In the genomic region with DNA sequence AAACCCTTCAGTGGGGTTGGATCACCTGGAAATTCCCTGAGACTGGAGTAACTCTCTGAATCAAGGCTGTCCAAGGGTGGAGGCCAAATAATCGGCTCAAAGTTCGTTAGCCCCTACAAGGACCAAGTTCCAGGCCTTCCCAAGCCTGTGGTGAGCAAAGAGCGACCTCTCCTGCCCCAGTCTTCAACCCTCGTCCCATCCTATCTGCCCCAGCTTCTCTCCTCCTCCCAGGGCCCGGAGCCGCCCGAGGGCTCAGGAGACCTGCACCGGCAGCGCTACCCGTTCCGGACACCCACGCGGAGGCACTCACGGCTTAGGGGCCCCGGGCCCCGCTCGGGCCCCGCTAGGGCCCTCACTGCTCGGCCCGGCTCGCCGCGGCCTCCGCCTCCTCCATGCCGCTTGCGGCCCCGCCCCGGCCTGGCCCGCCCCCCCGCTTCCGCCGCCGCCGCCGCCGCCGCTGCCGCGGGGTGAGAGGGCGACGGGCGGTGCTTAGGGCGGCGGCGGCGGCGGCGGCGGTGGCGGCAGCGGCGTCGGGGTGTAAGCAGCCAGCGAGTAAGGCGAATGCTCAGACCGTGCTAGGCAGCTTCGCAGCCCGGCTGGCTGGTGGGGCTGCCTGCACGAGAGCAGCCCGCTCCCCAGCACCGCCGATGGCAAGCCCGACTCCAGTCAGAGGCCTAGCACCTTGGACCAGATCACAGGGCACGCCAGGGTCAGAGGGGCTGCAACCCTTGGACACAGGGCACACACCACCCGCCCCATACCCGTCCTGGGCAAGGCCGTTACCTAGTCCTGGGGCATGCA, we compare ENCODE assay signal across 8 cellular contexts. TPM values are rescaled to one million over a fixed set of nuclear protein-coding genes. Genes with fewer than 3 reads are reported as not detected.
DNase-seq lines count a peak whose midpoint lies in the region; ATAC-seq and TF ChIP-seq lines count a peak whose summit lies in the region.

Gene POMGNT1, minus strand, starts transcription at position 409 of the 801 bp plus-strand sequence. CDS start 613 bp downstream, outside the sequence.

- ATAC-seq in GM21786 (IDR thresholded peaks at IDR 0.05; ENCODE audit: unreplicated experiment): peak; percentile 84
- peak; percentile 95 for ATAC-seq in T-helper 17 cell
- peak; percentile 89 for ATAC-seq in aorta (ENCODE audit: low FRiP score)

- peaks cover 0 to 38% of the 10 kb centered on the region in 2 donors for H3K4me1 ChIP-seq in right atrium auricular region
- H3K4me1 ChIP-seq in aorta (ENCODE audit: control insufficient read depth in 1 of 2, insufficient read depth in 2 of 2, low read length in 2 of 2): peaks cover 0 to 7% of the 10 kb centered on the region in 2 donors

- H3K4me3 ChIP-seq in right atrium auricular region (peak within 1 kb of the TSS; percentile 67 to 77), aorta (ENCODE audit: low read length in 2 of 2) (peak within 1 kb of the TSS; percentile 39 to 47)

- peak within 1 kb of the TSS; percentile 84 to 89 for H3K27ac ChIP-seq in right atrium auricular region
- H3K27ac ChIP-seq in aorta (ENCODE audit: low read depth in 1 of 2, low read length in 2 of 2): peak within 1 kb of the TSS in 1 of 2 donors; percentile 37

- intact Hi-C loops in aorta (cut with DNase I): loop anchor here in 1 of 2 donors (2.0 kb wide), 1 partner anchor 15 kb away; no protein-coding TSS in a partner anchor

- H3K27me3 Mint-ChIP-seq in T-helper 17 cell: peaks cover 6% of the 10 kb centered on the region

- WGBS in aorta, 2 donors: 1% methylated on average over 27 to 67 of the region's 67 CpGs

- H3K36me3 ChIP-seq in right atrium auricular region (peaks cover 14% of the 10 kb centered on the region), aorta (ENCODE audit: control insufficient read depth in 1 of 2, insufficient read depth in 2 of 2, low read length in 1 of 2) (peaks cover 0 to under 1% of the 10 kb centered on the region in 2 donors)

- no peaks in the 10 kb centered on the region for H3K9me3 ChIP-seq in T-helper 17 cell (ENCODE audit: control insufficient read depth, low read length, poor library complexity, severe bottlenecking)
- no peaks in the 10 kb centered on the region for H3K9me3 ChIP-seq in right atrium auricular region
- H3K9me3 ChIP-seq in aorta (ENCODE audit: control insufficient read depth, low read length): no peaks in the 10 kb centered on the region

- peak within 1 kb of the TSS; percentile 83 for H3K4me3 Mint-ChIP-seq in T-helper 17 cell

- in situ Hi-C loops in G401 (cut with HindIII; ENCODE audit: low sequenced_read_pairs): no loop called here

- peak within 1 kb of the TSS; percentile 76 for H3K27ac Mint-ChIP-seq in T-helper 17 cell

- peak; percentile 73 for DNase-seq in G401 (ENCODE audit: low spot score)
- no peak for DNase-seq in LHCN-M2 (ENCODE audit: low read depth)
- peak; percentile 72 to 75 (median 74) for DNase-seq in T-helper 17 cell
- DNase-seq in amygdala (lab: John Stamatoyannopoulos, UW): peak in 39 of 56 donors; percentile 11 to 73 (median 48)
- no peak for DNase-seq in right atrium auricular region (ENCODE audit: low spot score)
- peak; percentile 58 for DNase-seq in renal cortical epithelial cell (ENCODE audit: low read depth)
- peak; percentile 73 to 90 for DNase-seq in aorta

- no peaks in the 10 kb centered on the region for H3K27me3 ChIP-seq in right atrium auricular region
- H3K27me3 ChIP-seq in aorta (ENCODE audit: control insufficient read depth in 1 of 2, insufficient read depth in 2 of 2, low read length in 1 of 2): no peaks in the 10 kb centered on the region

- H3K36me3 Mint-ChIP-seq in T-helper 17 cell (ENCODE audit: low read depth): peaks cover 6% of the 10 kb centered on the region

- TF ChIP-seq CTCF in right atrium auricular region (IDR thresholded peaks at IDR 0.05): peak in 1 of 2 donors; percentile 36

- H3K4me1 Mint-ChIP-seq in T-helper 17 cell: peaks cover 22% of the 10 kb centered on the region

RNA-seq across cellular contexts. Expression of gene POMGNT1, which starts in this region (rescaled TPM):
- 78.6 and 118 TPM in 2 replicates for total RNA-seq in G401 (2014; rRNA removed; shearing (Covaris generic))
- total RNA-seq in LHCN-M2 (2014; rRNA removed) (136 and 149 TPM in 2 replicates), T-helper 17 cell (10 to 100 TPM; 33.8 to 39.3 TPM), right atrium auricular region (10 to 100 TPM; 57.0 to 87.8 TPM), renal cortical epithelial cell (34.0 and 38.6 TPM in 2 replicates), aorta (10 to 100 TPM; 52.8 to 56.0 TPM)
- polyA plus RNA-seq in LHCN-M2 (2012): 113 TPM
- polyA plus RNA-seq in aorta: 100 to 1,000 TPM in 1 of 2 donors, 10 to 100 TPM in 1; 17.8 to 103 TPM

Comparison
In these comparisons a context has a peak if more than half of its experiments do, and no peak if none do; other contexts are left out.
1. DNase-seq: peak in G401 (single experiment), T-helper 17 cell (3 of 3), amygdala (39 of 56), renal cortical epithelial cell (single experiment) and aorta (2 of 2); none in LHCN-M2 (single experiment) and right atrium auricular region (single experiment).
2. Peak in every context shown above with its lines, with median percentiles within 50 percentile points of each other: ATAC-seq.